Comparison of ENCODE assay signal across 11 cellular contexts in genomic region chr14:93032301-93032929, GRCh38.
DNase-seq lines count a peak whose midpoint lies in the region; ATAC-seq and FAIRE-seq lines count a peak whose summit lies in the region.
"Had no signal": no experiment of that assay in that cellular context is flagged by ENCODE, and none has a peak within 500 bp of the region (broad histone marks: within the 10 kb centered on the region; RNA-seq: fewer than 3 reads in every experiment).

No MANE protein-coding gene starts in this region.

- ATAC-seq in activated T-cell treated with anti-CD3 and anti-CD28 coated beads, Interleukin-2, amount 50 U/mL, for 4 hours, result no peak
- ATAC-seq in esophagus mucosa, result no peak
- ATAC-seq: GM12878 had no signal

- H3K4me3 Mint-ChIP-seq in activated T-cell treated with anti-CD3 and anti-CD28 coated beads, Interleukin-2, amount 50 U/mL, for 24 hours, result no peak overlapping the region
- no peak overlapping the region for H3K4me3 Mint-ChIP-seq in activated T-cell treated with anti-CD3 and anti-CD28 coated beads, Interleukin-2, amount 50 U/mL, for 4 hours

- H3K27ac Mint-ChIP-seq in activated T-cell treated with anti-CD3 and anti-CD28 coated beads, Interleukin-2, amount 50 U/mL, for 24 hours, result peak overlapping the region; percentile 70

- H3K27ac ChIP-seq in temporal lobe (ENCODE audit: low read depth, low read length), result peak overlapping the region; percentile 99

- H3K27me3 Mint-ChIP-seq in activated T-cell treated with anti-CD3 and anti-CD28 coated beads, Interleukin-2, amount 50 U/mL, for 24 hours, result no peaks in the 10 kb centered on the region
- H3K27me3 Mint-ChIP-seq in activated T-cell treated with anti-CD3 and anti-CD28 coated beads, Interleukin-2, amount 50 U/mL, for 4 hours (ENCODE audit: low read depth), result no peaks in the 10 kb centered on the region

- no peaks in the 10 kb centered on the region for H3K9me3 Mint-ChIP-seq in activated T-cell treated with anti-CD3 and anti-CD28 coated beads, Interleukin-2, amount 50 U/mL, for 24 hours
- no peaks in the 10 kb centered on the region for H3K9me3 Mint-ChIP-seq in activated T-cell treated with anti-CD3 and anti-CD28 coated beads, Interleukin-2, amount 50 U/mL, for 4 hours

- no peak for DNase-seq in activated T-cell treated with anti-CD3 and anti-CD28 coated beads, Interleukin-2, amount 50 U/mL, for 24 hours
- no peak for DNase-seq in activated T-cell treated with anti-CD3 and anti-CD28 coated beads, Interleukin-2, amount 50 U/mL, for 4 hours
- DNase-seq in SW480 (ENCODE audit: low spot score) (peak; percentile 43), left kidney (ENCODE audit: low read depth, low spot score) (peak; percentile 65), RCC 7860 (ENCODE audit: low spot score) (no peak)
- no peak for DNase-seq in activated naive CD4-positive, alpha-beta T cell (lab: John Stamatoyannopoulos, UW)
- DNase-seq: activated effector memory CD4-positive, alpha-beta T cell treated with anti-CD3 and anti-CD28 coated beads, Interleukin-2, amount 50 U/mL, for 16 hours; NCI-H2171 had no signal

- FAIRE-seq in RCC 7860 (lab: Jason Lieb, UNC), result no peak
- FAIRE-seq: GM12878 had no signal

- peaks cover 35% of the 10 kb centered on the region for H3K4me1 Mint-ChIP-seq in activated T-cell treated with anti-CD3 and anti-CD28 coated beads, Interleukin-2, amount 50 U/mL, for 24 hours (ENCODE audit: low read depth)
- peaks cover 24% of the 10 kb centered on the region for H3K4me1 Mint-ChIP-seq in activated T-cell treated with anti-CD3 and anti-CD28 coated beads, Interleukin-2, amount 50 U/mL, for 4 hours (ENCODE audit: low read depth)

- peaks cover 5% of the 10 kb centered on the region for H3K36me3 Mint-ChIP-seq in activated T-cell treated with anti-CD3 and anti-CD28 coated beads, Interleukin-2, amount 50 U/mL, for 24 hours (ENCODE audit: low read depth)
- peaks cover 4% of the 10 kb centered on the region for H3K36me3 Mint-ChIP-seq in activated T-cell treated with anti-CD3 and anti-CD28 coated beads, Interleukin-2, amount 50 U/mL, for 4 hours (ENCODE audit: insufficient read depth)

Comparison
In these comparisons a context has a peak if more than half of its experiments do, and no peak if none do; other contexts are left out.
1. DNase-seq: peak in SW480 (single experiment) and left kidney (single experiment); none in activated T-cell treated with anti-CD3 and anti-CD28 coated beads, Interleukin-2, amount 50 U/mL, for 24 hours (single experiment), activated T-cell treated with anti-CD3 and anti-CD28 coated beads, Interleukin-2, amount 50 U/mL, for 4 hours (single experiment), activated naive CD4-positive, alpha-beta T cell (0 of 4) and RCC 7860 (single experiment).